Comparison of ENCODE assay signal across 2 cellular contexts in the genomic region with DNA sequence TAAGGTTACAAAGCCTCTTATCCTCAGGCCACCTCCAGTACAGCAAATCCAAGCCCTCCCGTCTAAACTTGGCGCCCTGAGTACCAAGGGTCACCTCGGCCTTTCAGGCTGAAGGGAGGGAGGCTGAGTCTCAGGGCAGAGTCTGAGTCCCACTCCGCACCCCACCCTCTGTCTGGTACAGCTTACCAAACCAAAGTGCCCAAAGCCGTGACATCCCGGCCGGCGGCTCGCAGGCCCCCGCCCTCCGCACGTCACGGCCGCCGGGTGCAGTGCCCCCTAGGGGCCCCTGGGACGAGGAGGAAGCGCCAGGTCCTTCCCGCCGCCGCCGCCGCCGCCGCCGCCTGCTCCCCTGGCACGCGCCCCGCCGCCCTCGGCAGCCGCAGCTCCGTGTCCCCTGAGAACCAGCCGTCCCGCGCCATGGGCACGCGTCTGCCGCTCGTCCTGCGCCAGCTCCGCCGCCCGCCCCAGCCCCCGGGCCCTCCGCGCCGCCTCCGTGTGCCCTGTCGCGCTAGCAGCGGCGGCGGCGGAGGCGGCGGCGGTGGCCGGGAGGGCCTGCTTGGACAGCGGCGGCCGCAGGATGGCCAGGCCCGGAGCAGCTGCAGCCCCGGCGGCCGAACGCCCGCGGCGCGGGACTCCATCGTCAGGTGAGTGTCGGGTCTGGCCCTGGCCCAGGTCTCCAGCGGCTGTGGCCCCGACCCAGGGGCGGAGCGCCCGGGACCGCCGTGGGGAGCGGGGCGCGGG.
TF ChIP-seq lines count a peak whose summit lies in the region.

A gene (plus strand): TSS at position 297 of the 741 bp plus-strand sequence. CDS start 121 bp downstream, at position 418.

TF ChIP-seq in HEK293, 187 proteins besides CTCF, POLR2A, EP300 and RAD21 (continued from another document and continues in another):
- TF ChIP-seq, protein P1, sequence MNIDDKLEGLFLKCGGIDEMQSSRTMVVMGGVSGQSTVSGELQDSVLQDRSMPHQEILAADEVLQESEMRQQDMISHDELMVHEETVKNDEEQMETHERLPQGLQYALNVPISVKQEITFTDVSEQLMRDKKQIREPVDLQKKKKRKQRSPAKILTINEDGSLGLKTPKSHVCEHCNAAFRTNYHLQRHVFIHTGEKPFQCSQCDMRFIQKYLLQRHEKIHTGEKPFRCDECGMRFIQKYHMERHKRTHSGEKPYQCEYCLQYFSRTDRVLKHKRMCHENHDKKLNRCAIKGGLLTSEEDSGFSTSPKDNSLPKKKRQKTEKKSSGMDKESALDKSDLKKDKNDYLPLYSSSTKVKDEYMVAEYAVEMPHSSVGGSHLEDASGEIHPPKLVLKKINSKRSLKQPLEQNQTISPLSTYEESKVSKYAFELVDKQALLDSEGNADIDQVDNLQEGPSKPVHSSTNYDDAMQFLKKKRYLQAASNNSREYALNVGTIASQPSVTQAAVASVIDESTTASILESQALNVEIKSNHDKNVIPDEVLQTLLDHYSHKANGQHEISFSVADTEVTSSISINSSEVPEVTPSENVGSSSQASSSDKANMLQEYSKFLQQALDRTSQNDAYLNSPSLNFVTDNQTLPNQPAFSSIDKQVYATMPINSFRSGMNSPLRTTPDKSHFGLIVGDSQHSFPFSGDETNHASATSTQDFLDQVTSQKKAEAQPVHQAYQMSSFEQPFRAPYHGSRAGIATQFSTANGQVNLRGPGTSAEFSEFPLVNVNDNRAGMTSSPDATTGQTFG (tag by site-specific recombination; IDR thresholded peaks at IDR 0.05; ENCODE audit: borderline replicate concordance) = no peak
- no peak for TF ChIP-seq ZNF768 (tag by site-specific recombination; IDR thresholded peaks at IDR 0.05)
- TF ChIP-seq, protein P2, sequence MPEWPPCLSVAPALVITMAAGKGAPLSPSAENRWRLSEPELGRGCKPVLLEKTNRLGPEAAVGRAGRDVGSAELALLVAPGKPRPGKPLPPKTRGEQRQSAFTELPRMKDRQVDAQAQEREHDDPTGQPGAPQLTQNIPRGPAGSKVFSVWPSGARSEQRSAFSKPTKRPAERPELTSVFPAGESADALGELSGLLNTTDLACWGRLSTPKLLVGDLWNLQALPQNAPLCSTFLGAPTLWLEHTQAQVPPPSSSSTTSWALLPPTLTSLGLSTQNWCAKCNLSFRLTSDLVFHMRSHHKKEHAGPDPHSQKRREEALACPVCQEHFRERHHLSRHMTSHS (tag by site-specific recombination; IDR thresholded peaks at IDR 0.05) = no peak
- TF ChIP-seq ZNF184 (tag by site-specific recombination; IDR thresholded peaks at IDR 0.05) = no peak
- no peak for TF ChIP-seq ZNF837 (tag by site-specific recombination; IDR thresholded peaks at IDR 0.05)
- TF ChIP-seq ZNF544 (tag by site-specific recombination; IDR thresholded peaks at IDR 0.05) = no peak
- TF ChIP-seq, protein P3, sequence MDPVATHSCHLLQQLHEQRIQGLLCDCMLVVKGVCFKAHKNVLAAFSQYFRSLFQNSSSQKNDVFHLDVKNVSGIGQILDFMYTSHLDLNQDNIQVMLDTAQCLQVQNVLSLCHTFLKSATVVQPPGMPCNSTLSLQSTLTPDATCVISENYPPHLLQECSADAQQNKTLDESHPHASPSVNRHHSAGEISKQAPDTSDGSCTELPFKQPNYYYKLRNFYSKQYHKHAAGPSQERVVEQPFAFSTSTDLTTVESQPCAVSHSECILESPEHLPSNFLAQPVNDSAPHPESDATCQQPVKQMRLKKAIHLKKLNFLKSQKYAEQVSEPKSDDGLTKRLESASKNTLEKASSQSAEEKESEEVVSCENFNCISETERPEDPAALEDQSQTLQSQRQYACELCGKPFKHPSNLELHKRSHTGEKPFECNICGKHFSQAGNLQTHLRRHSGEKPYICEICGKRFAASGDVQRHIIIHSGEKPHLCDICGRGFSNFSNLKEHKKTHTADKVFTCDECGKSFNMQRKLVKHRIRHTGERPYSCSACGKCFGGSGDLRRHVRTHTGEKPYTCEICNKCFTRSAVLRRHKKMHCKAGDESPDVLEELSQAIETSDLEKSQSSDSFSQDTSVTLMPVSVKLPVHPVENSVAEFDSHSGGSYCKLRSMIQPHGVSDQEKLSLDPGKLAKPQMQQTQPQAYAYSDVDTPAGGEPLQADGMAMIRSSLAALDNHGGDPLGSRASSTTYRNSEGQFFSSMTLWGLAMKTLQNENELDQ (tag by site-specific recombination; IDR thresholded peaks at IDR 0.05; ENCODE audit: low read depth) = no peak
- 0 out of 2 replicates have a peak, but pooled peaks have one; percentile 28 for TF ChIP-seq REPIN1 (tag by site-specific recombination; IDR thresholded peaks at IDR 0.05; ENCODE audit: low read depth)
- TF ChIP-seq ZNF133 (tag by site-specific recombination; IDR thresholded peaks at IDR 0.05) = no peak
- no peak; the same call in none of the 2 replicates for TF ChIP-seq SP3 (tag by site-specific recombination; IDR thresholded peaks at IDR 0.05)
- TF ChIP-seq ZNF76 (tag by site-specific recombination; IDR thresholded peaks at IDR 0.05; ENCODE audit: borderline replicate concordance, low read depth) = no peak
- peak; percentile 74 for TF ChIP-seq ZNF600 (tag by site-specific recombination; IDR thresholded peaks at IDR 0.05)
- TF ChIP-seq ZNF174 (tag by site-specific recombination; IDR thresholded peaks at IDR 0.05) = no peak
- no peak for TF ChIP-seq ZNF585B (tag by site-specific recombination; IDR thresholded peaks at IDR 0.05)
- TF ChIP-seq ZNF248 (tag by site-specific recombination; IDR thresholded peaks at IDR 0.05) = no peak
- no peak for TF ChIP-seq ZNF366 (tag by site-specific recombination; conservative IDR thresholded peaks at IDR 0.05)
- TF ChIP-seq ZNF560 (tag by site-specific recombination; IDR thresholded peaks at IDR 0.05; ENCODE audit: borderline replicate concordance) = no peak
- TF ChIP-seq MEIS1 (CRISPR knock-in tag; IDR thresholded peaks at IDR 0.05; ENCODE audit: borderline replicate concordance) = no peak
- TF ChIP-seq ZNF214 (tag by site-specific recombination; IDR thresholded peaks at IDR 0.05; ENCODE audit: borderline replicate concordance) = no peak
- TF ChIP-seq, protein P4, sequence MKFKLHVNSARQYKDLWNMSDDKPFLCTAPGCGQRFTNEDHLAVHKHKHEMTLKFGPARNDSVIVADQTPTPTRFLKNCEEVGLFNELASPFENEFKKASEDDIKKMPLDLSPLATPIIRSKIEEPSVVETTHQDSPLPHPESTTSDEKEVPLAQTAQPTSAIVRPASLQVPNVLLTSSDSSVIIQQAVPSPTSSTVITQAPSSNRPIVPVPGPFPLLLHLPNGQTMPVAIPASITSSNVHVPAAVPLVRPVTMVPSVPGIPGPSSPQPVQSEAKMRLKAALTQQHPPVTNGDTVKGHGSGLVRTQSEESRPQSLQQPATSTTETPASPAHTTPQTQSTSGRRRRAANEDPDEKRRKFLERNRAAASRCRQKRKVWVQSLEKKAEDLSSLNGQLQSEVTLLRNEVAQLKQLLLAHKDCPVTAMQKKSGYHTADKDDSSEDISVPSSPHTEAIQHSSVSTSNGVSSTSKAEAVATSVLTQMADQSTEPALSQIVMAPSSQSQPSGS (tag by site-specific recombination; IDR thresholded peaks at IDR 0.05; ENCODE audit: low read depth) = no peak
- no peak; the same call in 1 of the 2 replicates for TF ChIP-seq ZFHX2 (tag by site-specific recombination; conservative IDR thresholded peaks at IDR 0.05)
- TF ChIP-seq ZNF146 (tag by site-specific recombination; IDR thresholded peaks at IDR 0.05) = no peak
- TF ChIP-seq ZNF561 (tag by site-specific recombination; IDR thresholded peaks at IDR 0.05; ENCODE audit: borderline replicate concordance) = peak; percentile 38; the same call in 1 of the 2 replicates
- TF ChIP-seq KLF10 (tag by site-specific recombination; IDR thresholded peaks at IDR 0.05) = no peak; the same call in 1 of the 2 replicates
- no peak for TF ChIP-seq ZNF658 (tag by site-specific recombination; IDR thresholded peaks at IDR 0.05)
- no peak for TF ChIP-seq WT1 (tag by site-specific recombination; IDR thresholded peaks at IDR 0.05)
- TF ChIP-seq ZNF23 (tag by site-specific recombination; IDR thresholded peaks at IDR 0.05; ENCODE audit: borderline replicate concordance) = no peak

TF ChIP-seq in GM12878, 131 proteins besides CTCF, POLR2A, EP300 and RAD21 (continues in another document):
- TF ChIP-seq, protein P5, sequence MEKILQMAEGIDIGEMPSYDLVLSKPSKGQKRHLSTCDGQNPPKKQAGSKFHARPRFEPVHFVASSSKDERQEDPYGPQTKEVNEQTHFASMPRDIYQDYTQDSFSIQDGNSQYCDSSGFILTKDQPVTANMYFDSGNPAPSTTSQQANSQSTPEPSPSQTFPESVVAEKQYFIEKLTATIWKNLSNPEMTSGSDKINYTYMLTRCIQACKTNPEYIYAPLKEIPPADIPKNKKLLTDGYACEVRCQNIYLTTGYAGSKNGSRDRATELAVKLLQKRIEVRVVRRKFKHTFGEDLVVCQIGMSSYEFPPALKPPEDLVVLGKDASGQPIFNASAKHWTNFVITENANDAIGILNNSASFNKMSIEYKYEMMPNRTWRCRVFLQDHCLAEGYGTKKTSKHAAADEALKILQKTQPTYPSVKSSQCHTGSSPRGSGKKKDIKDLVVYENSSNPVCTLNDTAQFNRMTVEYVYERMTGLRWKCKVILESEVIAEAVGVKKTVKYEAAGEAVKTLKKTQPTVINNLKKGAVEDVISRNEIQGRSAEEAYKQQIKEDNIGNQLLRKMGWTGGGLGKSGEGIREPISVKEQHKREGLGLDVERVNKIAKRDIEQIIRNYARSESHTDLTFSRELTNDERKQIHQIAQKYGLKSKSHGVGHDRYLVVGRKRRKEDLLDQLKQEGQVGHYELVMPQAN (conservative IDR thresholded peaks at IDR 0.05) = peak; percentile 73; the same call in 1 of the 2 replicates
- TF ChIP-seq EGR1 (IDR thresholded peaks at IDR 0.05; ENCODE audit: borderline replicate concordance in 1 of 2, low read depth in 2 of 2, low read length in 2 of 2) = peak in 1 of 2 experiments; percentile 41; a peak in 1 of 3 replicates
- no peak for TF ChIP-seq PAX8 (IDR thresholded peaks at IDR 0.05)
- TF ChIP-seq TAF1 (IDR thresholded peaks at IDR 0.05; ENCODE audit: borderline replicate concordance, low read depth, low read length) = peak; percentile 62; the same call in 1 of the 2 replicates
- TF ChIP-seq TCF12 (IDR thresholded peaks at IDR 0.05; ENCODE audit: low read depth, low read length) = 0 out of 2 replicates have a peak, but pooled peaks have one; percentile 45
- TF ChIP-seq IKZF1 (conservative IDR thresholded peaks at IDR 0.05) = peak; percentile 61
- TF ChIP-seq SUPT20H (IDR thresholded peaks at IDR 0.05; ENCODE audit: borderline replicate concordance, control insufficient read depth, low read depth, low read length) = no peak
- peak; percentile 74 for TF ChIP-seq POLR2AphosphoS5 (IDR thresholded peaks at IDR 0.05; ENCODE audit: low read length)
- TF ChIP-seq TARDBP (IDR thresholded peaks at IDR 0.05; ENCODE audit: borderline replicate concordance) = 0 out of 2 replicates have a peak, but pooled peaks have one; percentile 27
- no peak for TF ChIP-seq EED (IDR thresholded peaks at IDR 0.05; ENCODE audit: low read depth)
- TF ChIP-seq POU2F2 (IDR thresholded peaks at IDR 0.05; ENCODE audit: borderline replicate concordance, low read depth, low read length) = peak; percentile 59; the same call in 2 of the 3 replicates
- no peak for TF ChIP-seq NRF1 (conservative IDR thresholded peaks at IDR 0.05; ENCODE audit: low read depth, low read length)
- TF ChIP-seq TCF3 (IDR thresholded peaks at IDR 0.05; ENCODE audit: borderline replicate concordance, insufficient read depth, low read depth, low read length) = 0 out of 2 replicates have a peak, but pooled peaks have one; percentile 31
- peak; percentile 90 for TF ChIP-seq CREM (IDR thresholded peaks at IDR 0.05; ENCODE audit: low read depth)
- peak; percentile 17; the same call in 1 of the 2 replicates for TF ChIP-seq NBN (IDR thresholded peaks at IDR 0.05)
- TF ChIP-seq HDGF (IDR thresholded peaks at IDR 0.05) = no peak
- no peak for TF ChIP-seq NFIC (IDR thresholded peaks at IDR 0.05; ENCODE audit: low read depth, low read length)
- peak; percentile 78 for TF ChIP-seq NR2F1 (conservative IDR thresholded peaks at IDR 0.05)
- TF ChIP-seq NFXL1 (IDR thresholded peaks at IDR 0.05; ENCODE audit: borderline replicate concordance) = no peak
- TF ChIP-seq, protein P6, sequence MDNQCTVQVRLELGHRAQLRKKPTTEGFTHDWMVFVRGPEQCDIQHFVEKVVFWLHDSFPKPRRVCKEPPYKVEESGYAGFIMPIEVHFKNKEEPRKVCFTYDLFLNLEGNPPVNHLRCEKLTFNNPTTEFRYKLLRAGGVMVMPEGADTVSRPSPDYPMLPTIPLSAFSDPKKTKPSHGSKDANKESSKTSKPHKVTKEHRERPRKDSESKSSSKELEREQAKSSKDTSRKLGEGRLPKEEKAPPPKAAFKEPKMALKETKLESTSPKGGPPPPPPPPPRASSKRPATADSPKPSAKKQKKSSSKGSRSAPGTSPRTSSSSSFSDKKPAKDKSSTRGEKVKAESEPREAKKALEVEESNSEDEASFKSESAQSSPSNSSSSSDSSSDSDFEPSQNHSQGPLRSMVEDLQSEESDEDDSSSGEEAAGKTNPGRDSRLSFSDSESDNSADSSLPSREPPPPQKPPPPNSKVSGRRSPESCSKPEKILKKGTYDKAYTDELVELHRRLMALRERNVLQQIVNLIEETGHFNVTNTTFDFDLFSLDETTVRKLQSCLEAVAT (IDR thresholded peaks at IDR 0.05) = 0 out of 2 replicates have a peak, but pooled peaks have one; percentile 41
- TF ChIP-seq, protein P7, sequence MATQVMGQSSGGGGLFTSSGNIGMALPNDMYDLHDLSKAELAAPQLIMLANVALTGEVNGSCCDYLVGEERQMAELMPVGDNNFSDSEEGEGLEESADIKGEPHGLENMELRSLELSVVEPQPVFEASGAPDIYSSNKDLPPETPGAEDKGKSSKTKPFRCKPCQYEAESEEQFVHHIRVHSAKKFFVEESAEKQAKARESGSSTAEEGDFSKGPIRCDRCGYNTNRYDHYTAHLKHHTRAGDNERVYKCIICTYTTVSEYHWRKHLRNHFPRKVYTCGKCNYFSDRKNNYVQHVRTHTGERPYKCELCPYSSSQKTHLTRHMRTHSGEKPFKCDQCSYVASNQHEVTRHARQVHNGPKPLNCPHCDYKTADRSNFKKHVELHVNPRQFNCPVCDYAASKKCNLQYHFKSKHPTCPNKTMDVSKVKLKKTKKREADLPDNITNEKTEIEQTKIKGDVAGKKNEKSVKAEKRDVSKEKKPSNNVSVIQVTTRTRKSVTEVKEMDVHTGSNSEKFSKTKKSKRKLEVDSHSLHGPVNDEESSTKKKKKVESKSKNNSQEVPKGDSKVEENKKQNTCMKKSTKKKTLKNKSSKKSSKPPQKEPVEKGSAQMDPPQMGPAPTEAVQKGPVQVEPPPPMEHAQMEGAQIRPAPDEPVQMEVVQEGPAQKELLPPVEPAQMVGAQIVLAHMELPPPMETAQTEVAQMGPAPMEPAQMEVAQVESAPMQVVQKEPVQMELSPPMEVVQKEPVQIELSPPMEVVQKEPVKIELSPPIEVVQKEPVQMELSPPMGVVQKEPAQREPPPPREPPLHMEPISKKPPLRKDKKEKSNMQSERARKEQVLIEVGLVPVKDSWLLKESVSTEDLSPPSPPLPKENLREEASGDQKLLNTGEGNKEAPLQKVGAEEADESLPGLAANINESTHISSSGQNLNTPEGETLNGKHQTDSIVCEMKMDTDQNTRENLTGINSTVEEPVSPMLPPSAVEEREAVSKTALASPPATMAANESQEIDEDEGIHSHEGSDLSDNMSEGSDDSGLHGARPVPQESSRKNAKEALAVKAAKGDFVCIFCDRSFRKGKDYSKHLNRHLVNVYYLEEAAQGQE (IDR thresholded peaks at IDR 0.05; ENCODE audit: low read depth, low read length) = no peak
- peak; percentile 74; the same call in 1 of the 2 replicates for TF ChIP-seq SMARCA5 (IDR thresholded peaks at IDR 0.05)
- peak; percentile 38; the same call in 1 of the 2 replicates for TF ChIP-seq YY1 (IDR thresholded peaks at IDR 0.05; ENCODE audit: low read depth, low read length)
- TF ChIP-seq ZNF622 (IDR thresholded peaks at IDR 0.05) = no peak
- peak; percentile 44 for TF ChIP-seq GATAD2B (conservative IDR thresholded peaks at IDR 0.05; ENCODE audit: low read depth)
- no peak for TF ChIP-seq KDM1A (IDR thresholded peaks at IDR 0.05; ENCODE audit: borderline replicate concordance)
- TF ChIP-seq, protein P8, sequence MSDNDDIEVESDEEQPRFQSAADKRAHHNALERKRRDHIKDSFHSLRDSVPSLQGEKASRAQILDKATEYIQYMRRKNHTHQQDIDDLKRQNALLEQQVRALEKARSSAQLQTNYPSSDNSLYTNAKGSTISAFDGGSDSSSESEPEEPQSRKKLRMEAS (IDR thresholded peaks at IDR 0.05; ENCODE audit: low read depth, low read length) = no peak; the same call in 1 of the 2 replicates
